ENCODE assay signal across 19 cellular contexts in the genomic region with DNA sequence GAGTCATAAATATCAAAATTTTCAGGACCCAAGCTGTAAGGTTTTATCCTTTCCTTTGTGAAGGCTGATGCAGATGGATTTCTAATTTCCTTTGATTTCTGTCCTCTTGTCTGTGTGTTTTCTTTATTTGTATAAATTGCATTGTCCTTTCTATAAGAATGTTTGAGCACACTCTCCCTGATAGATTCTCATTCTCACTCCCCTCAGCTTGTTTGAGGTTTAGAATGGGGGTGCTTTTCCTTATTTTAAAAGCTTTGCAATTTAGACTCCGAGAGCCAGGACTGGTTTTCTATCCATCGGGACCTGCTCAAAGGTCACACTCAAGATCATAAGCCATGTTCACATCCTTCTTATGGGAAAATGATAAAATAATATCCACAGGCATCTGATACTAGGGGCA.
DNase-seq lines count a peak whose midpoint lies in the region; ATAC-seq, FAIRE-seq and TF ChIP-seq lines count a peak whose summit lies in the region.
"Had no signal": no experiment of that assay in that cellular context is flagged by ENCODE, and none has a peak within 500 bp of the region (broad histone marks: within the 10 kb centered on the region; RNA-seq: fewer than 3 reads in every experiment).

No MANE protein-coding gene starts in this region.

- no peaks in the 10 kb centered on the region for H3K9me3 ChIP-seq in astrocyte (ENCODE audit: insufficient read depth, low read depth, low read length)

- H3K36me3 Mint-ChIP-seq in astrocyte (ENCODE audit: low read depth, unreplicated experiment) (no peaks in the 10 kb centered on the region), neural crest cell (ENCODE audit: low read depth) (no peaks in the 10 kb centered on the region)
- no peaks in the 10 kb centered on the region for H3K36me3 Mint-ChIP-seq in stimulated activated effector memory CD8-positive, alpha-beta T cell treated with anti-CD3 and anti-CD28 coated beads, Interleukin-12 subunit alpha, Interleukin-12 subunit beta, amount 100 ng/mL, for 72 hours
- no peaks in the 10 kb centered on the region for H3K36me3 Mint-ChIP-seq in activated T-helper 1 cell treated with anti-CD3 and anti-CD28 coated beads, Interleukin-12 subunit alpha, Interleukin-12 subunit beta, Interleukin-2, Interleukin-4 antibody, amounts not matched to agents 30 ng/mL and 10 ng/mL and 1 ng/mL, durations not matched to agents 14 hours and 24 hours and 36 hours (ENCODE audit: low read depth)

- H3K27ac Mint-ChIP-seq in astrocyte (ENCODE audit: unreplicated experiment) (no peak overlapping the region), neural crest cell (ENCODE audit: unreplicated experiment) (peak overlapping the region; percentile 28)
- H3K27ac Mint-ChIP-seq in stimulated activated effector memory CD8-positive, alpha-beta T cell treated with anti-CD3 and anti-CD28 coated beads, Interleukin-12 subunit alpha, Interleukin-12 subunit beta, amount 100 ng/mL, for 72 hours = no peak overlapping the region
- H3K27ac Mint-ChIP-seq in activated T-helper 1 cell treated with anti-CD3 and anti-CD28 coated beads, Interleukin-12 subunit alpha, Interleukin-12 subunit beta, Interleukin-2, Interleukin-4 antibody, amounts not matched to agents 30 ng/mL and 10 ng/mL and 1 ng/mL, durations not matched to agents 14 hours and 24 hours and 36 hours = no peak overlapping the region

- no peak overlapping the region for H3K9ac ChIP-seq in astrocyte (ENCODE audit: low read length)

- H3K4me3 Mint-ChIP-seq in astrocyte (ENCODE audit: unreplicated experiment) = no peak overlapping the region
- H3K4me3 Mint-ChIP-seq in neural crest cell = peak overlapping the region; percentile 85
- H3K4me3 Mint-ChIP-seq in stimulated activated effector memory CD8-positive, alpha-beta T cell treated with anti-CD3 and anti-CD28 coated beads, Interleukin-12 subunit alpha, Interleukin-12 subunit beta, amount 100 ng/mL, for 72 hours = no peak overlapping the region
- no peak overlapping the region for H3K4me3 Mint-ChIP-seq in activated T-helper 1 cell treated with anti-CD3 and anti-CD28 coated beads, Interleukin-12 subunit alpha, Interleukin-12 subunit beta, Interleukin-2, Interleukin-4 antibody, amounts not matched to agents 30 ng/mL and 10 ng/mL and 1 ng/mL, durations not matched to agents 14 hours and 24 hours and 36 hours

- H3K4me1 Mint-ChIP-seq in astrocyte (ENCODE audit: low read depth, unreplicated experiment) (peaks cover 14% of the 10 kb centered on the region), neural crest cell (peaks cover 86% of the 10 kb centered on the region)
- no peaks in the 10 kb centered on the region for H3K4me1 Mint-ChIP-seq in stimulated activated effector memory CD8-positive, alpha-beta T cell treated with anti-CD3 and anti-CD28 coated beads, Interleukin-12 subunit alpha, Interleukin-12 subunit beta, amount 100 ng/mL, for 72 hours
- no peaks in the 10 kb centered on the region for H3K4me1 Mint-ChIP-seq in activated T-helper 1 cell treated with anti-CD3 and anti-CD28 coated beads, Interleukin-12 subunit alpha, Interleukin-12 subunit beta, Interleukin-2, Interleukin-4 antibody, amounts not matched to agents 30 ng/mL and 10 ng/mL and 1 ng/mL, durations not matched to agents 14 hours and 24 hours and 36 hours (ENCODE audit: low read depth)

- DNase-seq in astrocyte (ENCODE audit: low read depth) = no peak
- peak; percentile 55 for DNase-seq in globus pallidus (ENCODE audit: low spot score)
- DNase-seq in neural crest cell (ENCODE audit: low read depth, low spot score) = no peak
- no peak for DNase-seq in stimulated activated effector memory CD8-positive, alpha-beta T cell treated with anti-CD3 and anti-CD28 coated beads, Interleukin-12 subunit alpha, Interleukin-12 subunit beta, amount 100 ng/mL, for 72 hours (ENCODE audit: low spot score in 2 of 2)
- no peak for DNase-seq in activated T-helper 1 cell treated with anti-CD3 and anti-CD28 coated beads, Interleukin-12 subunit alpha, Interleukin-12 subunit beta, Interleukin-2, Interleukin-4 antibody, amounts not matched to agents 30 ng/mL and 10 ng/mL and 1 ng/mL, durations not matched to agents 14 hours and 24 hours and 36 hours (ENCODE audit: low spot score)
- no peak for DNase-seq in NCI-H748 (lab: John Stamatoyannopoulos, UW; ENCODE audit: unreplicated experiment)
- DNase-seq: DND-41, NCI-H1105 treated with DMSO at 0.1 percent for 48 hours, NCI-H1694, NCI-H2081 treated with DMSO at 0.1 percent for 48 hours, NCI-H510A treated with DMSO at 0.1 percent for 48 hours, NCI-H82, OCI-M1, Right ventricle myocardium superior had no signal

- H3K4me3 ChIP-seq in astrocyte (ENCODE audit: insufficient read depth, low read depth, low read length) = no peak overlapping the region
- H3K4me3 ChIP-seq: K562 had no signal

- peak overlapping the region; percentile 99 for H3K4me2 ChIP-seq in astrocyte (ENCODE audit: low read length)

- H3K27me3 Mint-ChIP-seq in astrocyte (ENCODE audit: low read depth, unreplicated experiment) = no peaks in the 10 kb centered on the region
- peaks cover 7% of the 10 kb centered on the region for H3K27me3 Mint-ChIP-seq in neural crest cell (ENCODE audit: low read depth)
- H3K27me3 Mint-ChIP-seq in activated T-helper 1 cell treated with anti-CD3 and anti-CD28 coated beads, Interleukin-12 subunit alpha, Interleukin-12 subunit beta, Interleukin-2, Interleukin-4 antibody, amounts not matched to agents 30 ng/mL and 10 ng/mL and 1 ng/mL, durations not matched to agents 14 hours and 24 hours and 36 hours (ENCODE audit: insufficient read depth) = peaks cover 12% of the 10 kb centered on the region

- H3K27me3 ChIP-seq in astrocyte (ENCODE audit: insufficient read depth, low read length) = no peaks in the 10 kb centered on the region

- peak overlapping the region; percentile 88 for H2AFZ ChIP-seq in astrocyte (ENCODE audit: low read depth, low read length)

- H3K9me3 Mint-ChIP-seq in astrocyte (ENCODE audit: unreplicated experiment) (no peaks in the 10 kb centered on the region), neural crest cell (no peaks in the 10 kb centered on the region)
- H3K9me3 Mint-ChIP-seq in stimulated activated effector memory CD8-positive, alpha-beta T cell treated with anti-CD3 and anti-CD28 coated beads, Interleukin-12 subunit alpha, Interleukin-12 subunit beta, amount 100 ng/mL, for 72 hours = no peaks in the 10 kb centered on the region
- H3K9me3 Mint-ChIP-seq in activated T-helper 1 cell treated with anti-CD3 and anti-CD28 coated beads, Interleukin-12 subunit alpha, Interleukin-12 subunit beta, Interleukin-2, Interleukin-4 antibody, amounts not matched to agents 30 ng/mL and 10 ng/mL and 1 ng/mL, durations not matched to agents 14 hours and 24 hours and 36 hours = no peaks in the 10 kb centered on the region

- no peak for ATAC-seq in stimulated activated effector memory CD8-positive, alpha-beta T cell treated with anti-CD3 and anti-CD28 coated beads, Interleukin-12 subunit alpha, Interleukin-12 subunit beta, amount 100 ng/mL, for 72 hours
- ATAC-seq: HCT116, K562 had no signal

- FAIRE-seq in astrocyte (lab: Jason Lieb, UNC) = no peak
- FAIRE-seq: D721Med, G401.6, K562 had no signal

- no peak overlapping the region for H3K27ac ChIP-seq in astrocyte (ENCODE audit: low read depth, low read length)
- peak overlapping the region; percentile 88 for H3K27ac ChIP-seq in temporal lobe (ENCODE audit: low read depth, low read length)

- no peaks in the 10 kb centered on the region for H4K20me1 ChIP-seq in astrocyte (ENCODE audit: insufficient read depth, low read length)

- TF ChIP-seq CTCF in astrocyte (IDR thresholded peaks at IDR 0.05; ENCODE audit: insufficient read depth, low read depth, low read length) (no peak), neural crest cell (conservative IDR thresholded peaks at IDR 0.05) (no peak)

- intact Hi-C loops in activated T-helper 1 cell treated with anti-CD3 and anti-CD28 coated beads, Interleukin-12 subunit alpha, Interleukin-12 subunit beta, Interleukin-2, Interleukin-4 antibody, amounts not matched to agents 30 ng/mL and 10 ng/mL and 1 ng/mL, durations not matched to agents 14 hours and 24 hours and 36 hours (cut with micrococcal nuclease) = no loop called here

- H3K36me3 ChIP-seq in astrocyte (ENCODE audit: insufficient read depth, low read length) = no peaks in the 10 kb centered on the region

- peaks cover 2% of the 10 kb centered on the region for H3K79me2 ChIP-seq in astrocyte (ENCODE audit: insufficient read depth, low read length)

- peaks cover 35% of the 10 kb centered on the region for H3K4me1 ChIP-seq in astrocyte (ENCODE audit: insufficient read depth, low read length)
